Comparison of ENCODE assay signal across 1 cellular context in genomic region chr6:28923318-28924102, GRCh38.
TF ChIP-seq lines count a peak whose summit lies in the region.

TSS of gene TRIM27 (minus strand) at chr6:28923985. CDS start at chr6:28923632, 353 bp downstream.

TF ChIP-seq in GM12878, 131 proteins besides CTCF, POLR2A, EP300 and RAD21 (continued from another document):
- TF ChIP-seq, protein P1, sequence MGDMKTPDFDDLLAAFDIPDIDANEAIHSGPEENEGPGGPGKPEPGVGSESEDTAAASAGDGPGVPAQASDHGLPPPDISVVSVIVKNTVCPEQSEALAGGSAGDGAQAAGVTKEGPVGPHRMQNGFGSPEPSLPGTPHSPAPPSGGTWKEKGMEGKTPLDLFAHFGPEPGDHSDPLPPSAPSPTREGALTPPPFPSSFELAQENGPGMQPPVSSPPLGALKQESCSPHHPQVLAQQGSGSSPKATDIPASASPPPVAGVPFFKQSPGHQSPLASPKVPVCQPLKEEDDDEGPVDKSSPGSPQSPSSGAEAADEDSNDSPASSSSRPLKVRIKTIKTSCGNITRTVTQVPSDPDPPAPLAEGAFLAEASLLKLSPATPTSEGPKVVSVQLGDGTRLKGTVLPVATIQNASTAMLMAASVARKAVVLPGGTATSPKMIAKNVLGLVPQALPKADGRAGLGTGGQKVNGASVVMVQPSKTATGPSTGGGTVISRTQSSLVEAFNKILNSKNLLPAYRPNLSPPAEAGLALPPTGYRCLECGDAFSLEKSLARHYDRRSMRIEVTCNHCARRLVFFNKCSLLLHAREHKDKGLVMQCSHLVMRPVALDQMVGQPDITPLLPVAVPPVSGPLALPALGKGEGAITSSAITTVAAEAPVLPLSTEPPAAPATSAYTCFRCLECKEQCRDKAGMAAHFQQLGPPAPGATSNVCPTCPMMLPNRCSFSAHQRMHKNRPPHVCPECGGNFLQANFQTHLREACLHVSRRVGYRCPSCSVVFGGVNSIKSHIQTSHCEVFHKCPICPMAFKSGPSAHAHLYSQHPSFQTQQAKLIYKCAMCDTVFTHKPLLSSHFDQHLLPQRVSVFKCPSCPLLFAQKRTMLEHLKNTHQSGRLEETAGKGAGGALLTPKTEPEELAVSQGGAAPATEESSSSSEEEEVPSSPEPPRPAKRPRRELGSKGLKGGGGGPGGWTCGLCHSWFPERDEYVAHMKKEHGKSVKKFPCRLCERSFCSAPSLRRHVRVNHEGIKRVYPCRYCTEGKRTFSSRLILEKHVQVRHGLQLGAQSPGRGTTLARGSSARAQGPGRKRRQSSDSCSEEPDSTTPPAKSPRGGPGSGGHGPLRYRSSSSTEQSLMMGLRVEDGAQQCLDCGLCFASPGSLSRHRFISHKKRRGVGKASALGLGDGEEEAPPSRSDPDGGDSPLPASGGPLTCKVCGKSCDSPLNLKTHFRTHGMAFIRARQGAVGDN (IDR thresholded peaks at IDR 0.05), result no peak; the same call in 1 of the 2 replicates
- no peak for TF ChIP-seq SRF (IDR thresholded peaks at IDR 0.05; ENCODE audit: low read depth in 2 of 2, low read length in 2 of 2)
- TF ChIP-seq TAF1 (IDR thresholded peaks at IDR 0.05; ENCODE audit: borderline replicate concordance, low read depth, low read length), result peak; percentile 81
- peak in 1 of 2 experiments; percentile 60; a peak in 1 of 4 replicates for TF ChIP-seq BHLHE40 (IDR thresholded peaks at IDR 0.05; ENCODE audit: borderline replicate concordance in 1 of 2, low read depth in 2 of 2, low read length in 1 of 2)
- TF ChIP-seq NR2C1 (IDR thresholded peaks at IDR 0.05), result no peak
- no peak for TF ChIP-seq KDM1A (IDR thresholded peaks at IDR 0.05; ENCODE audit: borderline replicate concordance)
- no peak for TF ChIP-seq FOS (IDR thresholded peaks at IDR 0.05; ENCODE audit: borderline replicate concordance, extremely low read depth, insufficient read length)
- TF ChIP-seq BMI1 (IDR thresholded peaks at IDR 0.05; ENCODE audit: borderline replicate concordance), result no peak
- 0 out of 2 replicates have a peak, but pooled peaks have one; percentile 20 for TF ChIP-seq FOXK2 (IDR thresholded peaks at IDR 0.05)
- 0 out of 2 replicates have a peak, but pooled peaks have one; percentile 34 for TF ChIP-seq MAX (IDR thresholded peaks at IDR 0.05; ENCODE audit: low read depth, low read length)
- peak; percentile 3 for TF ChIP-seq HDAC6 (IDR thresholded peaks at IDR 0.05; ENCODE audit: unreplicated experiment)
- no peak for TF ChIP-seq MLLT1 (IDR thresholded peaks at IDR 0.05)
- TF ChIP-seq ZNF24 (IDR thresholded peaks at IDR 0.05), result no peak
- TF ChIP-seq RBBP5 (conservative IDR thresholded peaks at IDR 0.05), result no peak
- TF ChIP-seq HCFC1 (IDR thresholded peaks at IDR 0.05; ENCODE audit: low read length), result no peak
- TF ChIP-seq POLR2AphosphoS2 (IDR thresholded peaks at IDR 0.05; ENCODE audit: low read depth, low read length), result peak; percentile 59; the same call in 1 of the 2 replicates
TF ChIP-seq in GM12878: peak in this region for 36.
